ENCODE assay signal across 1 cellular context in the genomic region with DNA sequence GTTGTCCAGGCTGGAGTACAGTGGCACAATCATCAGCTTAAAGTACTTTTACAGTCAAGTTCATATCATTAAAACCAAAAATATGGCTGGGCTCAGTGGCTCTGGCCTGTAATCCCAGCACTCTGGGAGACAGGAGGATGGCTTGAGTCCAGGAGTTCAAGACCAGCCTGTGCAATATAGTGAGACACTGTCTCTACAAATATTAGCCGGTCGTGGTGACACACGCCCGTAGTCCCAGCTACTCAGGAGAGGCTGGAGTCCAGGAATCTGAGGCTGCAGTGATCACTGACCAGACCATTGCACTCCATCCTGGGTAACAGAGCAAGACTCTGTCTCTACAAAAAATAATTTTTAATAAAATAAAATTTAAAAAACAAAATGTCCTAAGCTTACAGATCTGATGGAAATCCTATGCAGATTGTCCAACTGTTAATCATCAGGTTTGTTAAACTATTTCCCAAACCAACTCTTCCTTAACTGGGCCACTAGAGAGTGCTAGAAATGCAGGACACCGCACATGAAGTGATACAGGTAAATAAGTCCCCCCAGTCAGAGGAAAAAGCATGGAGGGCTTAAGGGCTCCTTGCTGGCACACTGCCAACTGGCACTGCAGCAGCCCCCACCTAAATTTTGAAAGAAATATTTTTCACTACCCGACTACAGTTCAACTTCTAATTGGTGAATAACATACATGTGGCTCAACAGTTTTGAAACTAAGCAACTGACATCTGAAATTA.
TF ChIP-seq lines count a peak whose summit lies in the region.

No MANE protein-coding gene starts in this region.

TF ChIP-seq in K562, 482 proteins besides CTCF, POLR2A, EP300 and RAD21 (continued from another document):
- TF ChIP-seq, protein P1, sequence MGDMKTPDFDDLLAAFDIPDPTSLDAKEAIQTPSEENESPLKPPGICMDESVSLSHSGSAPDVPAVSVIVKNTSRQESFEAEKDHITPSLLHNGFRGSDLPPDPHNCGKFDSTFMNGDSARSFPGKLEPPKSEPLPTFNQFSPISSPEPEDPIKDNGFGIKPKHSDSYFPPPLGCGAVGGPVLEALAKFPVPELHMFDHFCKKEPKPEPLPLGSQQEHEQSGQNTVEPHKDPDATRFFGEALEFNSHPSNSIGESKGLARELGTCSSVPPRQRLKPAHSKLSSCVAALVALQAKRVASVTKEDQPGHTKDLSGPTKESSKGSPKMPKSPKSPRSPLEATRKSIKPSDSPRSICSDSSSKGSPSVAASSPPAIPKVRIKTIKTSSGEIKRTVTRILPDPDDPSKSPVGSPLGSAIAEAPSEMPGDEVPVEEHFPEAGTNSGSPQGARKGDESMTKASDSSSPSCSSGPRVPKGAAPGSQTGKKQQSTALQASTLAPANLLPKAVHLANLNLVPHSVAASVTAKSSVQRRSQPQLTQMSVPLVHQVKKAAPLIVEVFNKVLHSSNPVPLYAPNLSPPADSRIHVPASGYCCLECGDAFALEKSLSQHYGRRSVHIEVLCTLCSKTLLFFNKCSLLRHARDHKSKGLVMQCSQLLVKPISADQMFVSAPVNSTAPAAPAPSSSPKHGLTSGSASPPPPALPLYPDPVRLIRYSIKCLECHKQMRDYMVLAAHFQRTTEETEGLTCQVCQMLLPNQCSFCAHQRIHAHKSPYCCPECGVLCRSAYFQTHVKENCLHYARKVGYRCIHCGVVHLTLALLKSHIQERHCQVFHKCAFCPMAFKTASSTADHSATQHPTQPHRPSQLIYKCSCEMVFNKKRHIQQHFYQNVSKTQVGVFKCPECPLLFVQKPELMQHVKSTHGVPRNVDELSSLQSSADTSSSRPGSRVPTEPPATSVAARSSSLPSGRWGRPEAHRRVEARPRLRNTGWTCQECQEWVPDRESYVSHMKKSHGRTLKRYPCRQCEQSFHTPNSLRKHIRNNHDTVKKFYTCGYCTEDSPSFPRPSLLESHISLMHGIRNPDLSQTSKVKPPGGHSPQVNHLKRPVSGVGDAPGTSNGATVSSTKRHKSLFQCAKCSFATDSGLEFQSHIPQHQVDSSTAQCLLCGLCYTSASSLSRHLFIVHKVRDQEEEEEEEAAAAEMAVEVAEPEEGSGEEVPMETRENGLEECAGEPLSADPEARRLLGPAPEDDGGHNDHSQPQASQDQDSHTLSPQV (IDR thresholded peaks at IDR 0.05): no peak
- TF ChIP-seq NEUROD1 (IDR thresholded peaks at IDR 0.05; ENCODE audit: borderline replicate concordance, low read depth, low read length, partially characterized antibody) (no peak), YY1 (IDR thresholded peaks at IDR 0.05; ENCODE audit: borderline replicate concordance in 1 of 3, control insufficient read depth in 1 of 3, extremely low read depth in 1 of 3, insufficient read depth in 3 of 3, insufficient read length in 1 of 3, insufficient replicate concordance in 2 of 3, low read depth in 1 of 3, low read length in 2 of 3) (peak in 1 of 3 experiments; percentile 64), CCAR2 (IDR thresholded peaks at IDR 0.05; ENCODE audit: low read depth, low read length) (no peak), ZBTB8A (IDR thresholded peaks at IDR 0.05; ENCODE audit: partially characterized antibody) (no peak)
